Comparison of ENCODE assay signal across 1 cellular context in genomic region chr3:52775877-52776276, GRCh38.
TF ChIP-seq lines count a peak whose summit lies in the region.

No MANE protein-coding gene starts in this region.

TF ChIP-seq in HepG2, 621 proteins besides CTCF, POLR2A, EP300 and RAD21:
- no peak for TF ChIP-seq SRSF4 (IDR thresholded peaks at IDR 0.05; ENCODE audit: low read depth, low read length, poor library complexity, severe bottlenecking)
- 0 out of 2 replicates have a peak, but pooled peaks have one; percentile 1 for TF ChIP-seq ZNF34 (CRISPR knock-in tag; IDR thresholded peaks at IDR 0.05; ENCODE audit: borderline replicate concordance)
- TF ChIP-seq ZNF704 (CRISPR knock-in tag; IDR thresholded peaks at IDR 0.05; ENCODE audit: borderline replicate concordance) = 0 out of 2 replicates have a peak, but pooled peaks have one; percentile 21
- TF ChIP-seq ZNF792 (CRISPR knock-in tag; IDR thresholded peaks at IDR 0.05) = no peak
- peak; percentile 70; the same call in 1 of the 2 replicates for TF ChIP-seq ZNF768 (CRISPR knock-in tag; IDR thresholded peaks at IDR 0.05)
- peak in 1 of 2 experiments; percentile 60; a peak in 1 of 4 replicates for TF ChIP-seq HMGXB4 (CRISPR knock-in tag; IDR thresholded peaks at IDR 0.05; ENCODE audit: borderline replicate concordance in 1 of 2, low read depth in 1 of 2)
- peak; percentile 85 for TF ChIP-seq ZBTB26 (CRISPR knock-in tag; IDR thresholded peaks at IDR 0.05; ENCODE audit: borderline replicate concordance)
- TF ChIP-seq ZNF563 (CRISPR knock-in tag; IDR thresholded peaks at IDR 0.05) = 0 out of 2 replicates have a peak, but pooled peaks have one; percentile 49
- 0 out of 2 replicates have a peak, but pooled peaks have one; percentile 53 for TF ChIP-seq ATF5 (CRISPR knock-in tag; IDR thresholded peaks at IDR 0.05; ENCODE audit: low read depth)
- no peak for TF ChIP-seq ZNF883 (CRISPR knock-in tag; IDR thresholded peaks at IDR 0.05; ENCODE audit: not compliant biosample characterization)
- TF ChIP-seq ZNF501 (CRISPR knock-in tag; IDR thresholded peaks at IDR 0.05) = 0 out of 2 replicates have a peak, but pooled peaks have one; percentile 12
- 0 out of 2 replicates have a peak, but pooled peaks have one; percentile 13 for TF ChIP-seq SAP130 (CRISPR knock-in tag; IDR thresholded peaks at IDR 0.05; ENCODE audit: low read depth)
- 0 out of 2 replicates have a peak, but pooled peaks have one; percentile 58 for TF ChIP-seq ZNF17 (CRISPR knock-in tag; IDR thresholded peaks at IDR 0.05)
- 0 out of 2 replicates have a peak, but pooled peaks have one; percentile 3 for TF ChIP-seq RBFOX2 (IDR thresholded peaks at IDR 0.05; ENCODE audit: low read depth, low read length)
- 0 out of 2 replicates have a peak, but pooled peaks have one; percentile 13 for TF ChIP-seq ZNF430 (CRISPR knock-in tag; IDR thresholded peaks at IDR 0.05)
- TF ChIP-seq ZBTB3 (CRISPR knock-in tag; IDR thresholded peaks at IDR 0.05; ENCODE audit: borderline replicate concordance, low read depth) = peak; percentile 10; the same call in 1 of the 2 replicates
- 0 out of 2 replicates have a peak, but pooled peaks have one; percentile 34 for TF ChIP-seq PAX8 (CRISPR knock-in tag; IDR thresholded peaks at IDR 0.05; ENCODE audit: borderline replicate concordance)
- peak; percentile 10; the same call in 1 of the 2 replicates for TF ChIP-seq MAX (IDR thresholded peaks at IDR 0.05)
- no peak; the same call in 1 of the 2 replicates for TF ChIP-seq PHF20 (CRISPR knock-in tag; IDR thresholded peaks at IDR 0.05)
- TF ChIP-seq POLR2AphosphoS5 (IDR thresholded peaks at IDR 0.05; ENCODE audit: low read depth, low read length) = peak; percentile 28; the same call in 1 of the 2 replicates
- 0 out of 2 replicates have a peak, but pooled peaks have one; percentile 20 for TF ChIP-seq ZFP91 (CRISPR knock-in tag; IDR thresholded peaks at IDR 0.05; ENCODE audit: borderline replicate concordance)
- TF ChIP-seq ZNF143 (CRISPR knock-in tag; IDR thresholded peaks at IDR 0.05) = peak; percentile 79
- TF ChIP-seq ZNF605 (CRISPR knock-in tag; IDR thresholded peaks at IDR 0.05) = peak; percentile 54; the same call in 1 of the 2 replicates
- 0 out of 2 replicates have a peak, but pooled peaks have one; percentile 34 for TF ChIP-seq ZNF512 (CRISPR knock-in tag; IDR thresholded peaks at IDR 0.05)
- TF ChIP-seq MXI1 (IDR thresholded peaks at IDR 0.05; ENCODE audit: borderline replicate concordance, low read depth, low read length) = peak; percentile 27; the same call in 1 of the 3 replicates
- 0 out of 2 replicates have a peak, but pooled peaks have one; percentile 23 for TF ChIP-seq KDM5B (CRISPR knock-in tag; IDR thresholded peaks at IDR 0.05; ENCODE audit: borderline replicate concordance)
- 0 out of 2 replicates have a peak, but pooled peaks have one; percentile 16 for TF ChIP-seq NR2C2 (CRISPR knock-in tag; IDR thresholded peaks at IDR 0.05; ENCODE audit: borderline replicate concordance)
- peak; percentile 66; the same call in 1 of the 2 replicates for TF ChIP-seq CEBPG (CRISPR knock-in tag; IDR thresholded peaks at IDR 0.05)
- peak; percentile 22; the same call in 1 of the 2 replicates for TF ChIP-seq CEBPB (IDR thresholded peaks at IDR 0.05; ENCODE audit: borderline replicate concordance, low read depth, low read length)
- 0 out of 2 replicates have a peak, but pooled peaks have one; percentile 7 for TF ChIP-seq ZNF121 (CRISPR knock-in tag; IDR thresholded peaks at IDR 0.05)
- peak; percentile 32; the same call in 1 of the 2 replicates for TF ChIP-seq ZC3H4 (CRISPR knock-in tag; IDR thresholded peaks at IDR 0.05; ENCODE audit: borderline replicate concordance)
- TF ChIP-seq TRAFD1 (CRISPR knock-in tag; IDR thresholded peaks at IDR 0.05; ENCODE audit: borderline replicate concordance) = no peak
- TF ChIP-seq MIER2 (CRISPR knock-in tag; IDR thresholded peaks at IDR 0.05) = no peak
- TF ChIP-seq ZNF709 (CRISPR knock-in tag; IDR thresholded peaks at IDR 0.05) = 0 out of 2 replicates have a peak, but pooled peaks have one; percentile 42
- TF ChIP-seq GATAD1 (CRISPR knock-in tag; IDR thresholded peaks at IDR 0.05) = no peak
- no peak for TF ChIP-seq ZXDC (CRISPR knock-in tag; IDR thresholded peaks at IDR 0.05)
- TF ChIP-seq SOX13 (IDR thresholded peaks at IDR 0.05) = no peak
- 0 out of 4 replicates have a peak, but pooled peaks of 1 of the 2 experiments have one; percentile 5 for TF ChIP-seq SOX13 (CRISPR knock-in tag; conservative IDR thresholded peaks at IDR 0.05 in 1 of 2, IDR thresholded peaks at IDR 0.05 in 1 of 2)
TF ChIP-seq in HepG2: peak in this region for 29.
